9 cellular contexts compared by ENCODE assay signal in genomic region chr15:97604673-97605072, GRCh38.
"Had no signal": no experiment of that assay in that cellular context is flagged by ENCODE, and none has a peak within 500 bp of the region (broad histone marks: within the 10 kb centered on the region; RNA-seq: fewer than 3 reads in every experiment).

No MANE protein-coding gene starts in this region.

- H3K4me1 ChIP-seq: HAP-1 had no signal

- H3K27ac ChIP-seq: GM23248 had no signal

- ATAC-seq: GM23338, HCT116 had no signal

- H3K4me3 ChIP-seq: GM23248, GM23338, HAP-1 had no signal

- DNase-seq: GM23248, GOT3, H7, H9, HCEC 1CT, HFFc6 had no signal

- H3K36me3 ChIP-seq: HAP-1 had no signal

- H3K9me3 ChIP-seq: HAP-1 had no signal
